ENCODE assay signal across 10 cellular contexts in the genomic region with DNA sequence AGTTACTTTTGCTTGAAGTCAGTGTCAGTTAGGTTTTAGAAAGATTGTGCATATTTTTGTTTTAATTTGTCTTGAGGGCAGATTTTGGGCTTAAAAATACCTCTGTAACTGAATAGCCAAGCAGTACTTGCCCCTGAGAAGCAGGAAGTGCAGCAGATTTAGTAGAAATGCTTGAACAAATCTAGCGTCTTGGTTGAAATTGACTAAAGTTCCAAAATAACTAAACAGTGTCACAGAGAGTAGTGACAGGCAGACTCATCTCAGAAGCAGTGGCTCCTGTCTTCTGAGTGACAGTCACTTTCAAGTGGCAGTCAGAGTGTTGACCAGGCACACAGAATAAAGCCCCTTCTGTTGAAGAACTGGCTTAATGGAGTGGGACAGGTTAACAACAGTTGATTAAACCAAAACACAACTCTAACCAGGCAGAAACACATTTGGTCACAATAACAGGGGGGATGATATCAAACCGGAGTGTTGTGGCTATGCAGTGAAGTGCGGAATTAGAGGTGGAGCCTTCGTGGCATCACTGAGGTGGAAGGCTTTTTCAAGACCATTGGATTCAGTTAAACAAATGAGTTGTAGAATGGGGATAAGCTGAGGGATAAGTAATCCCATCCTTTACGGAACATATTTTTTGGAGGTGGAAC. TPM values are rescaled to one million over a fixed set of nuclear protein-coding genes. Genes with fewer than 3 reads are reported as not detected.
A peak's percentile ranks its signal among the peaks of the same experiment; 100 is the strongest.
DNase-seq lines count a peak whose midpoint lies in the region; ATAC-seq and TF ChIP-seq lines count a peak whose summit lies in the region.
"Had no signal": no experiment of that assay in that cellular context is flagged by ENCODE, and none has a peak within 500 bp of the region (broad histone marks: within the 10 kb centered on the region; RNA-seq: fewer than 3 reads in every experiment).

No MANE protein-coding gene starts in this region.

- H3K4me2 ChIP-seq in BLaER1 = peak overlapping the region; percentile 78

- ATAC-seq in GM19328 (IDR thresholded peaks at IDR 0.05; ENCODE audit: unreplicated experiment) (peak; percentile 59), HG02973 (IDR thresholded peaks at IDR 0.05; ENCODE audit: unreplicated experiment) (peak; percentile 65), Panc1 (0 out of 2 replicates have a peak, but pooled peaks have one; percentile 6)
- ATAC-seq in activated CD8-positive, alpha-beta memory T cell treated with anti-CD3 and anti-CD28 coated beads, Interleukin-2, amount 10 ng/mL, durations not matched to agents 7 days and 5 days = no peak

- no peak overlapping the region for H3K4me3 Mint-ChIP-seq in activated CD8-positive, alpha-beta memory T cell treated with anti-CD3 and anti-CD28 coated beads, Interleukin-2, amount 10 ng/mL, durations not matched to agents 7 days and 5 days

- intact Hi-C loops in Panc1 (cut with micrococcal nuclease; ENCODE audit: unreplicated experiment) = no loop called here

- H3K27ac ChIP-seq in BLaER1 (peak overlapping the region; percentile 25; the same call in 1 of the 2 replicates), Panc1 (ENCODE audit: low read length) (peak overlapping the region; percentile 99)
- H3K27ac ChIP-seq: left ventricle myocardium inferior had no signal

- no peak for TF ChIP-seq CTCF in Panc1 (IDR thresholded peaks at IDR 0.05)

- H3K9me3 ChIP-seq in BLaER1 (no peaks in the 10 kb centered on the region), Panc1 (ENCODE audit: control insufficient read depth, insufficient read depth, low read depth, low read length) (no peaks in the 10 kb centered on the region)
- H3K9me3 ChIP-seq: left ventricle myocardium inferior had no signal

- H3K4me3 ChIP-seq in BLaER1 (no peak overlapping the region), Panc1 (ENCODE audit: low read depth in 2 of 2, low read length in 2 of 2) (0 out of 4 replicates have a peak overlapping the region, but pooled peaks of 1 of the 2 experiments have one; percentile 6)
- H3K4me3 ChIP-seq: left ventricle myocardium inferior had no signal

- DNase-seq in Panc1 (ENCODE audit: low read depth, low spot score) = no peak
- no peak for DNase-seq in activated CD8-positive, alpha-beta memory T cell treated with anti-CD3 and anti-CD28 coated beads, Interleukin-2, amount 50 U/mL, for 4 hours
- no peak for DNase-seq in HuH-7 (ENCODE audit: low spot score)
- DNase-seq in activated CD8-positive, alpha-beta memory T cell treated with anti-CD3 and anti-CD28 coated beads, Interleukin-2, amount 10 ng/mL, durations not matched to agents 7 days and 5 days = no peak
- DNase-seq in NCI-H1105 (lab: John Stamatoyannopoulos, UW) = no peak
- DNase-seq: left ventricle myocardium inferior had no signal

- H4K20me1 ChIP-seq in BLaER1 = peaks cover 100% of the 10 kb centered on the region

- H3K27me3 ChIP-seq in BLaER1 (no peaks in the 10 kb centered on the region), Panc1 (ENCODE audit: control insufficient read depth, insufficient read depth, low read length) (no peaks in the 10 kb centered on the region)

- CTCF ChIA-PET in Panc1 (lab: Charles Lee) = no interaction called here
- CTCF ChIA-PET in activated CD8-positive, alpha-beta memory T cell treated with anti-CD3 and anti-CD28 coated beads, Interleukin-2, amount 10 ng/mL, durations not matched to agents 7 days and 5 days (lab: Charles Lee) = no interaction called here

- in situ Hi-C loops in Panc1 (cut with HindIII; ENCODE audit: low pct_unique_long_range_greater_than_20kb, low sequenced_read_pairs) = loop anchor here (10.0 kb wide), 1 partner anchor 67 kb away; no protein-coding TSS in a partner anchor

- no peak overlapping the region for H3K27ac Mint-ChIP-seq in activated CD8-positive, alpha-beta memory T cell treated with anti-CD3 and anti-CD28 coated beads, Interleukin-2, amount 10 ng/mL, durations not matched to agents 7 days and 5 days
- H3K27ac Mint-ChIP-seq: CD4-positive, CD25-positive, alpha-beta regulatory T cell had no signal

- no peaks in the 10 kb centered on the region for H3K9me3 Mint-ChIP-seq in activated CD8-positive, alpha-beta memory T cell treated with anti-CD3 and anti-CD28 coated beads, Interleukin-2, amount 10 ng/mL, durations not matched to agents 7 days and 5 days (ENCODE audit: low read depth)

- peaks cover 69% of the 10 kb centered on the region for H3K4me1 ChIP-seq in BLaER1
- peaks cover 95% of the 10 kb centered on the region for H3K4me1 ChIP-seq in Panc1 (ENCODE audit: control insufficient read depth, insufficient read depth, low read length)

- H3K9ac ChIP-seq in BLaER1 = 0 out of 2 replicates have a peak overlapping the region, but pooled peaks have one; percentile 23

- no peaks in the 10 kb centered on the region for H3K4me1 Mint-ChIP-seq in activated CD8-positive, alpha-beta memory T cell treated with anti-CD3 and anti-CD28 coated beads, Interleukin-2, amount 10 ng/mL, durations not matched to agents 7 days and 5 days

- no peaks in the 10 kb centered on the region for H3K36me3 Mint-ChIP-seq in activated CD8-positive, alpha-beta memory T cell treated with anti-CD3 and anti-CD28 coated beads, Interleukin-2, amount 10 ng/mL, durations not matched to agents 7 days and 5 days
- H3K36me3 Mint-ChIP-seq: CD4-positive, CD25-positive, alpha-beta regulatory T cell had no signal

- peaks cover 9% of the 10 kb centered on the region for H3K27me3 Mint-ChIP-seq in activated CD8-positive, alpha-beta memory T cell treated with anti-CD3 and anti-CD28 coated beads, Interleukin-2, amount 10 ng/mL, durations not matched to agents 7 days and 5 days

- H3K36me3 ChIP-seq in BLaER1 = no peaks in the 10 kb centered on the region
- no peaks in the 10 kb centered on the region for H3K36me3 ChIP-seq in Panc1 (ENCODE audit: control insufficient read depth, insufficient read depth, low read length)
- H3K36me3 ChIP-seq: left ventricle myocardium inferior had no signal

- BruUV-seq in Panc1 (replicated peaks; lab: Mats Ljungman, UMichigan) = TSS peak; percentile 4

- POLR2A ChIA-PET in Panc1 (lab: Charles Lee) = interaction anchor here (0.7 to 1.5 kb wide), 4 partner anchors 15 to 103 kb away, joined by 3 to 9 read pairs (median 4); no protein-coding TSS in a partner anchor

RNA-seq across cellular contexts. Expression of a gene that starts 29.1 kb away (rescaled TPM):
- total RNA-seq in Panc1 (2021; ENCODE audit: unreplicated experiment) = 349 TPM
- 213 TPM for polyA plus RNA-seq in Panc1 (2012; ENCODE audit: insufficient read length)
- 10 to 100 TPM in 1 of 2 experiments, 1 to 10 TPM in 1; 5.7 to 15.7 TPM for total RNA-seq in activated CD8-positive, alpha-beta memory T cell treated with anti-CD3 and anti-CD28 coated beads, Interleukin-2, amount 10 ng/mL, durations not matched to agents 7 days and 5 days

Comparison
In these comparisons a context has a peak if more than half of its experiments do, and no peak if none do; other contexts are left out.
1. RNA of a gene that starts 29.1 kb away (total RNA-seq): 349 TPM in Panc1 (single experiment); 5.7 to 15.7 TPM in activated CD8-positive, alpha-beta memory T cell treated with anti-CD3 and anti-CD28 coated beads, Interleukin-2, amount 10 ng/mL, durations not matched to agents 7 days and 5 days; every median in the first group is over 10 times any median in the second.